Comparison of ENCODE assay signal across 35 cellular contexts in genomic region chr4:36509816-36510215, GRCh38.
"Had no signal": no experiment of that assay in that cellular context is flagged by ENCODE, and none has a peak within 500 bp of the region (broad histone marks: within the 10 kb centered on the region; RNA-seq: fewer than 3 reads in every experiment).

No MANE protein-coding gene starts in this region.

- DNase-seq: activated CD4-positive, alpha-beta memory T cell treated with anti-CD3 and anti-CD28 coated beads for 36 hours; activated CD4-positive, alpha-beta T cell treated with anti-CD3 and anti-CD28 coated beads for 36 hours; activated CD4-positive, alpha-beta T cell treated with anti-CD3 and anti-CD28 coated beads, Interleukin-2, amount 10 ng/mL, durations not matched to agents 24 days and 14 days; activated CD4-positive, CD25-positive, alpha-beta regulatory T cell; activated CD4-positive, CD25-positive, alpha-beta regulatory T cell treated with anti-CD3 and anti-CD28 coated beads, Interleukin-2, amount 50 U/mL, for 72 hours; activated CD8-positive, alpha-beta memory T cell treated with anti-CD3 and anti-CD28 coated beads, Interleukin-2, amount 10 ng/mL, durations not matched to agents 7 days and 5 days; activated CD8-positive, alpha-beta memory T cell treated with anti-CD3 and anti-CD28 coated beads, Interleukin-2, amount 50 U/mL, for 4 hours; activated CD8-positive, alpha-beta T cell treated with anti-CD3 and anti-CD28 coated beads, Interleukin-2, amount 10 ng/mL, durations not matched to agents 7 days and 5 days; activated effector memory CD4-positive, alpha-beta T cell treated with anti-CD3 and anti-CD28 coated beads, Interleukin-2, amount 50 U/mL, for 16 hours; activated naive CD4-positive, alpha-beta T cell treated with anti-CD3 and anti-CD28 coated beads for 36 hours; activated naive CD8-positive, alpha-beta T cell treated with anti-CD3 and anti-CD28 coated beads for 36 hours; activated naive CD8-positive, alpha-beta T cell treated with anti-CD3 and anti-CD28 coated beads, Interleukin-2, amount 50 U/mL, for 24 hours; activated T-cell treated with anti-CD3 and anti-CD28 coated beads, Interleukin-2, amount 50 U/mL, for 1 hour; activated T-cell treated with anti-CD3 and anti-CD28 coated beads, Interleukin-2, amount 50 U/mL, for 48 hours; adrenal gland; amygdala; aorta; body of pancreas; caudate nucleus; cortex of kidney; dermis blood vessel endothelial cell; effector CD4-positive, alpha-beta T cell; effector memory CD8-positive, alpha-beta T cell; erythroblast; foreskin keratinocyte; gastrocnemius medialis; glutamatergic neuron; heart left ventricle; T1000; WERI-Rb-1 had no signal

- H3K36me3 ChIP-seq: adrenal gland, esophagus muscularis mucosa, gastrocnemius medialis, heart left ventricle, WERI-Rb-1 had no signal

- H3K4me3 Mint-ChIP-seq: activated CD4-positive, alpha-beta memory T cell treated with anti-CD3 and anti-CD28 coated beads for 36 hours; activated CD4-positive, alpha-beta T cell treated with anti-CD3 and anti-CD28 coated beads for 36 hours; activated CD4-positive, alpha-beta T cell treated with anti-CD3 and anti-CD28 coated beads, Interleukin-2, amount 10 ng/mL, durations not matched to agents 24 days and 14 days; activated CD8-positive, alpha-beta memory T cell treated with anti-CD3 and anti-CD28 coated beads, Interleukin-2, amount 10 ng/mL, durations not matched to agents 7 days and 5 days; activated CD8-positive, alpha-beta T cell treated with anti-CD3 and anti-CD28 coated beads, Interleukin-2, amount 10 ng/mL, durations not matched to agents 7 days and 5 days; activated naive CD4-positive, alpha-beta T cell treated with anti-CD3 and anti-CD28 coated beads for 36 hours; activated naive CD4-positive, alpha-beta T cell treated with anti-CD3 and anti-CD28 coated beads, Interleukin-2, amount 50 U/mL, for 24 hours; activated naive CD8-positive, alpha-beta T cell treated with anti-CD3 and anti-CD28 coated beads for 36 hours; activated naive CD8-positive, alpha-beta T cell treated with anti-CD3 and anti-CD28 coated beads, Interleukin-2, amount 50 U/mL, for 24 hours; activated T-helper 1 cell treated with anti-CD3 and anti-CD28 coated beads, Interleukin-12 subunit alpha, Interleukin-12 subunit beta, Interleukin-2, Interleukin-4 antibody, amounts not matched to agents 30 ng/mL and 10 ng/mL and 1 ng/mL, durations not matched to agents 14 hours and 24 hours and 36 hours; effector memory CD8-positive, alpha-beta T cell; T-helper 2 cell treated with Interferon-gamma antibody and Interleukin-4, amounts not matched to agents 5 μg/mL and 100 μg/mL, for 36 hours had no signal

- H3K4me3 ChIP-seq: adrenal gland, body of pancreas, esophagus muscularis mucosa, gastrocnemius medialis, heart left ventricle had no signal

- H3K4me1 ChIP-seq: adrenal gland, body of pancreas, esophagus muscularis mucosa, foreskin keratinocyte, gastrocnemius medialis, heart left ventricle had no signal

- ATAC-seq: activated CD4-positive, alpha-beta T cell treated with anti-CD3 and anti-CD28 coated beads for 36 hours; activated CD8-positive, alpha-beta memory T cell treated with anti-CD3 and anti-CD28 coated beads, Interleukin-2, amount 10 ng/mL, durations not matched to agents 7 days and 5 days; activated CD8-positive, alpha-beta T cell treated with anti-CD3 and anti-CD28 coated beads, Interleukin-2, amount 10 ng/mL, durations not matched to agents 7 days and 5 days; activated naive CD8-positive, alpha-beta T cell treated with anti-CD3 and anti-CD28 coated beads, Interleukin-2, amount 50 U/mL, for 24 hours; body of pancreas; effector memory CD8-positive, alpha-beta T cell; foreskin keratinocyte; gastrocnemius medialis; heart left ventricle had no signal

- H3K9me3 Mint-ChIP-seq: activated CD4-positive, alpha-beta memory T cell treated with anti-CD3 and anti-CD28 coated beads for 36 hours; activated CD4-positive, alpha-beta T cell treated with anti-CD3 and anti-CD28 coated beads, Interleukin-2, amount 10 ng/mL, durations not matched to agents 24 days and 14 days; activated naive CD4-positive, alpha-beta T cell treated with anti-CD3 and anti-CD28 coated beads for 36 hours; activated naive CD4-positive, alpha-beta T cell treated with anti-CD3 and anti-CD28 coated beads, Interleukin-2, amount 50 U/mL, for 24 hours; activated T-helper 1 cell treated with anti-CD3 and anti-CD28 coated beads, Interleukin-12 subunit alpha, Interleukin-12 subunit beta, Interleukin-2, Interleukin-4 antibody, amounts not matched to agents 30 ng/mL and 10 ng/mL and 1 ng/mL, durations not matched to agents 14 hours and 24 hours and 36 hours; activated T-helper 2 cell treated with anti-CD3 and anti-CD28 coated beads, Interferon-gamma antibody, Interleukin-2, Interleukin-4, amounts not matched to agents 10 μg/mL and 5 μg/mL and 100 μg/mL, durations not matched to agents 14 hours and 24 hours and 36 hours; T-helper 2 cell treated with Interferon-gamma antibody and Interleukin-4, amounts not matched to agents 5 μg/mL and 100 μg/mL, for 36 hours had no signal

- H3K27ac Mint-ChIP-seq: activated CD4-positive, alpha-beta memory T cell treated with anti-CD3 and anti-CD28 coated beads for 36 hours; activated CD4-positive, alpha-beta T cell treated with anti-CD3 and anti-CD28 coated beads for 36 hours; activated CD4-positive, alpha-beta T cell treated with anti-CD3 and anti-CD28 coated beads, Interleukin-2, amount 10 ng/mL, durations not matched to agents 24 days and 14 days; activated CD8-positive, alpha-beta memory T cell treated with anti-CD3 and anti-CD28 coated beads, Interleukin-2, amount 10 ng/mL, durations not matched to agents 7 days and 5 days; activated CD8-positive, alpha-beta T cell treated with anti-CD3 and anti-CD28 coated beads, Interleukin-2, amount 10 ng/mL, durations not matched to agents 7 days and 5 days; activated naive CD4-positive, alpha-beta T cell treated with anti-CD3 and anti-CD28 coated beads for 36 hours; activated naive CD4-positive, alpha-beta T cell treated with anti-CD3 and anti-CD28 coated beads, Interleukin-2, amount 50 U/mL, for 24 hours; activated naive CD8-positive, alpha-beta T cell treated with anti-CD3 and anti-CD28 coated beads for 36 hours; activated naive CD8-positive, alpha-beta T cell treated with anti-CD3 and anti-CD28 coated beads, Interleukin-2, amount 50 U/mL, for 24 hours; activated T-helper 1 cell treated with anti-CD3 and anti-CD28 coated beads, Interleukin-12 subunit alpha, Interleukin-12 subunit beta, Interleukin-2, Interleukin-4 antibody, amounts not matched to agents 30 ng/mL and 10 ng/mL and 1 ng/mL, durations not matched to agents 14 hours and 24 hours and 36 hours; activated T-helper 2 cell treated with anti-CD3 and anti-CD28 coated beads, Interferon-gamma antibody, Interleukin-2, Interleukin-4, amounts not matched to agents 10 μg/mL and 5 μg/mL and 100 μg/mL, durations not matched to agents 14 hours and 24 hours and 36 hours; effector memory CD8-positive, alpha-beta T cell; T-helper 2 cell treated with Interferon-gamma antibody and Interleukin-4, amounts not matched to agents 5 μg/mL and 100 μg/mL, for 36 hours had no signal

- H3K36me3 Mint-ChIP-seq: activated CD4-positive, alpha-beta memory T cell treated with anti-CD3 and anti-CD28 coated beads for 36 hours; activated CD8-positive, alpha-beta memory T cell treated with anti-CD3 and anti-CD28 coated beads, Interleukin-2, amount 10 ng/mL, durations not matched to agents 7 days and 5 days; activated naive CD4-positive, alpha-beta T cell treated with anti-CD3 and anti-CD28 coated beads, Interleukin-2, amount 50 U/mL, for 24 hours; activated naive CD8-positive, alpha-beta T cell treated with anti-CD3 and anti-CD28 coated beads for 36 hours had no signal

- H3K9me3 ChIP-seq: adrenal gland, body of pancreas, esophagus muscularis mucosa, gastrocnemius medialis, heart left ventricle had no signal

- H3K27ac ChIP-seq: adrenal gland, body of pancreas, esophagus muscularis mucosa, foreskin keratinocyte, gastrocnemius medialis, heart left ventricle, WERI-Rb-1 had no signal

- H3K4me1 Mint-ChIP-seq: activated CD4-positive, alpha-beta T cell treated with anti-CD3 and anti-CD28 coated beads for 36 hours; activated CD4-positive, alpha-beta T cell treated with anti-CD3 and anti-CD28 coated beads, Interleukin-2, amount 10 ng/mL, durations not matched to agents 24 days and 14 days; activated CD8-positive, alpha-beta memory T cell treated with anti-CD3 and anti-CD28 coated beads, Interleukin-2, amount 10 ng/mL, durations not matched to agents 7 days and 5 days; activated naive CD4-positive, alpha-beta T cell treated with anti-CD3 and anti-CD28 coated beads, Interleukin-2, amount 50 U/mL, for 24 hours; activated naive CD8-positive, alpha-beta T cell treated with anti-CD3 and anti-CD28 coated beads for 36 hours; activated naive CD8-positive, alpha-beta T cell treated with anti-CD3 and anti-CD28 coated beads, Interleukin-2, amount 50 U/mL, for 24 hours had no signal

- H3K27me3 ChIP-seq: adrenal gland, body of pancreas, esophagus muscularis mucosa, foreskin keratinocyte, gastrocnemius medialis, heart left ventricle had no signal
